8 cellular contexts compared by ENCODE assay signal in the genomic region with DNA sequence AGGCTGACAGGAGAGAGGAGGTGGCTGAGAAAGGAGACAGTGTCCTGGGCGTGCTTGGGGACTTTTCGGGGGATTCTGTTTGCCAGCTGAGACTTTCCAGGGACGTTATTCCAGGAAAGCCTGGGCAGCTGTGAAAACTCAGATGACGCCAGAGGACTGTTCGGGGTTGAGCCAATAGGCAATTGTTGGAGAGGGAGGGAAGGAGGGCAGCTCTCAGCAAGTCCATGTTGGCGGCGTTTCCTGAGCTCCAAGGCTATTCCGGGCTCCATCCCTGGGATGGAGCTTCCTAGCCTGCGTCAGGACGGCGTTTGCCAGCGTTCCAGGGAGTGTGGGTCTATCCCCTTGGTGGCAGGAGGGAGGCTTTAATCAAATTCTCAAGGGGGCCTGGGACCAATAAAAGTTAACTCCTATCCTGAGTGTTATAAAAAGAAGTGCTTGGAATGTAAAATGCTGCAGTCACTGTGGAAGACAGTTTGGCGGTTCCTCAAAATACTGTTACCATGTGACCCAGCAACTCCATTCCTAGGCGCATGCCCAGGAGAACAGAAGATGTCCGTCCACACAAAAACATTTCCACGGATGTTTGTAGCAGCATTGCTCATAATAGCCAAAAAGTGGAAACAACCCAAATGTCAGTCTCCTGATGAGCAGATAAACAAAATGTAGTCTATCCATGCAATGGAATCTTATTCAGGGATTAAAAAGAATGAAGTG.
A peak's percentile ranks its signal among the peaks of the same experiment; 100 is the strongest.
DNase-seq lines count a peak whose midpoint lies in the region; ATAC-seq and TF ChIP-seq lines count a peak whose summit lies in the region.

No MANE protein-coding gene starts in this region.

- H3K4me3 ChIP-seq in SK-N-MC (no peak overlapping the region), fibroblast of mammary gland (ENCODE audit: control insufficient read depth, low read depth, low read length) (peak overlapping the region; percentile 25), neutrophil (ENCODE audit: low read depth in 1 of 2, low read length in 1 of 2) (peak overlapping the region; percentile 57 to 61)

- TF ChIP-seq CTCF in fibroblast of mammary gland (conservative IDR thresholded peaks at IDR 0.05; ENCODE audit: control insufficient read depth, insufficient read depth, low read depth, low read length) (no peak), neutrophil (IDR thresholded peaks at IDR 0.05) (no peak)

- ATAC-seq in GM21423 (IDR thresholded peaks at IDR 0.05; ENCODE audit: unreplicated experiment) = peak; percentile 1
- no peak for ATAC-seq in HG02870 (IDR thresholded peaks at IDR 0.05; ENCODE audit: unreplicated experiment)
- ATAC-seq in HG03460 (IDR thresholded peaks at IDR 0.05; ENCODE audit: unreplicated experiment) = no peak

- peak; percentile 84 for DNase-seq in AG08396 (ENCODE audit: low spot score)
- no peak for DNase-seq in SK-N-MC (ENCODE audit: low read depth, low spot score)
- peak; percentile 79 for DNase-seq in fibroblast of mammary gland (ENCODE audit: low read depth)
- DNase-seq in 8988T = no peak

- H3K4me1 ChIP-seq in neutrophil (ENCODE audit: control insufficient read depth in 1 of 2, insufficient read depth in 1 of 2, low read depth in 1 of 2, low read length in 1 of 2) = peaks cover 40 to 41% of the 10 kb centered on the region in 2 experiments

- no peaks in the 10 kb centered on the region for H3K27me3 ChIP-seq in neutrophil

- H3K36me3 ChIP-seq in SK-N-MC (ENCODE audit: insufficient read depth, low read length) (no peaks in the 10 kb centered on the region), neutrophil (no peaks in the 10 kb centered on the region)

- H3K27ac ChIP-seq in SK-N-MC (peak overlapping the region; percentile 27; the same call in 1 of the 2 replicates), neutrophil (peak overlapping the region; percentile 91)

- H3K9me3 ChIP-seq in SK-N-MC (ENCODE audit: low read depth, low read length) = no peaks in the 10 kb centered on the region
- H3K9me3 ChIP-seq in neutrophil = no peaks in the 10 kb centered on the region

- peak overlapping the region; percentile 22 for H3K9ac ChIP-seq in SK-N-MC (ENCODE audit: insufficient read length)

Comparison
In these comparisons a context has a peak if more than half of its experiments do, and no peak if none do; other contexts are left out.
1. DNase-seq: peak in AG08396 (single experiment) and fibroblast of mammary gland (single experiment); none in SK-N-MC (single experiment) and 8988T (single experiment).